ENCODE assay signal across 8 cellular contexts in the genomic region with DNA sequence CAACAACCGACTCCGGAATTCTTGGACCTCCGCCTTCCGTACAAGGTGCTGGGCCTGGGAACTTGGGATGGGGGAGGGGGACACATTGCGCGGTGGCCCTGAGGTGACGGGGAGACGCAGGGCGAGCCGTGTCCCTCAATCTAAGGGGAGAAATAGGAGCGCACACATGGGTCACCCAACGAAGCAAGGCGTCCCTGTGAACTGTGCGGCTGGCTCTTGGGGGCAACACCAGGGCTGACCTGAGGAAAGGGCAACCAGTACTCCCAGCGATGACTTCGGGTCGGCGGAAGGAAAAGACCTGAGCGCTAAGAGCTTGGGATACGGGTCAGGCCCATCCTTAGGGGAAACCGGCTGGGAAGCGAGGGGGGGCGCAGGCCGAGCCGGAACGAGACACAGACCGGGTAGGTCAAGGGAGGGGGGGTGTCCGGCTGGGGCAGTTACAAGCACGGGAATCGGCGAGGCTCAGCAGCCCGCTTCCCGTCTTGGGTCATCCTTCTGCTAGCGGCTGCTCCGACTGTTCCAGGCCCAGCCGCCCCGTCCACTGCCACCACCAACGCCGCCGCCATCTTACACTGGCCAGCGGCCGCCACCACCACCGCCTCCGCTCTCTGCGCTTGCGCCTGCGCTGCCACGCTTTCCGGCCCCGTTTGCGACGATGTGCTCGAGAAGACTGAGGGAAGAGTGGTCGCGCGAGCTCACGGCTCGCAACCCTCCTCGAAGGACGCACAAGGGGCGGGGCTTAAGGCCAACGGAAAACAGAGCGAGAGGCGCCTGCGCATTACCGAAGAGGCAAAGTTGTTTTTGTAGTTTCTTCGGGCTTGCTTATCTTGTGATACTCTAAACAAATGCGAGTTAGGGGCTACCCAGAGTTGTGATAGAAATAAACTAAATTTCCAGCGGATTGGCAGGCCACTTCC. TPM values are rescaled to one million over a fixed set of nuclear protein-coding genes. Genes with fewer than 3 reads are reported as not detected.
DNase-seq lines count a peak whose midpoint lies in the region; ATAC-seq and TF ChIP-seq lines count a peak whose summit lies in the region.

TSS of gene DCAF8 (minus strand) at position 672 of the 917 bp plus-strand sequence. CDS start 18,541 bp downstream, outside the sequence.

- peak within 1 kb of the TSS; percentile 71 for H2AFZ ChIP-seq in trophoblast cell (ENCODE audit: insufficient read depth, low read length, poor library complexity)

- H3K4me3 ChIP-seq in GM12875 (ENCODE audit: low read depth, low read length): peak within 1 kb of the TSS; percentile 99
- peak within 1 kb of the TSS; percentile 97 for H3K4me3 ChIP-seq in adipocyte (ENCODE audit: low read length)
- H3K4me3 ChIP-seq in cardiac muscle cell: peak within 1 kb of the TSS; percentile 81
- peak within 1 kb of the TSS; percentile 93 for H3K4me3 ChIP-seq in trophoblast cell (ENCODE audit: low read depth, low read length)
- peak within 1 kb of the TSS; percentile 62 to 92 (median 88) for H3K4me3 ChIP-seq in transverse colon

- peak within 1 kb of the TSS; percentile 40 for H2BK120ac ChIP-seq in trophoblast cell (ENCODE audit: insufficient read depth, low read length, poor library complexity)

- peaks cover 46% of the 10 kb centered on the region for H3K4me1 ChIP-seq in adipocyte (ENCODE audit: control insufficient read depth, insufficient read depth, low read length)
- peaks cover 20% of the 10 kb centered on the region for H3K4me1 ChIP-seq in cardiac muscle cell (ENCODE audit: low read depth)
- H3K4me1 ChIP-seq in trophoblast cell (ENCODE audit: control insufficient read depth in 1 of 2, insufficient read depth in 2 of 2, low read length in 2 of 2): no peaks in the 10 kb centered on the region
- peaks cover 7 to 53% (median 16%) of the 10 kb centered on the region in 4 donors for H3K4me1 ChIP-seq in transverse colon

- H2BK5ac ChIP-seq in trophoblast cell (ENCODE audit: low read depth, low read length, poor library complexity): peak within 1 kb of the TSS; percentile 66

- H4K91ac ChIP-seq in trophoblast cell (ENCODE audit: low read depth, low read length): peak within 1 kb of the TSS; percentile 78

- DNase-seq in NCI-H1436 (lab: John Stamatoyannopoulos, UW) (peak; percentile 97), T follicular helper cell (ENCODE audit: low read depth) (peak; percentile 97), adipocyte (ENCODE audit: low read depth) (peak; percentile 100), cardiac muscle cell (ENCODE audit: low read depth in 1 of 2, low spot score in 1 of 2) (peak; percentile 98 to 100), trophoblast cell (peak; percentile 98 to 99), transverse colon (peak; percentile 99)

- peak within 1 kb of the TSS; percentile 92 for H3K14ac ChIP-seq in trophoblast cell (ENCODE audit: low read length)

- H3K4me2 ChIP-seq in trophoblast cell (ENCODE audit: low read length): peak within 1 kb of the TSS; percentile 81

- H3K27me3 ChIP-seq in adipocyte (replicated peaks; ENCODE audit: control insufficient read depth, insufficient read depth, low read length) (no peaks in the 10 kb centered on the region), cardiac muscle cell (no peaks in the 10 kb centered on the region), trophoblast cell (ENCODE audit: insufficient read depth, low read length) (no peaks in the 10 kb centered on the region), transverse colon (no peaks in the 10 kb centered on the region)

- TF ChIP-seq EP300 in transverse colon (IDR thresholded peaks at IDR 0.05; ENCODE audit: low read depth): no peak

- TF ChIP-seq CTCF in GM12875 (IDR thresholded peaks at IDR 0.05; ENCODE audit: borderline replicate concordance, insufficient read depth, low read depth, low read length) (no peak), cardiac muscle cell (IDR thresholded peaks at IDR 0.05; ENCODE audit: low read depth, low read length) (no peak), transverse colon (IDR thresholded peaks at IDR 0.05) (no peak)

- H4K8ac ChIP-seq in trophoblast cell (ENCODE audit: low read depth, low read length): peak within 1 kb of the TSS; percentile 91

- H2BK12ac ChIP-seq in trophoblast cell (ENCODE audit: low read length): no peak within 1 kb of the TSS

- peak within 1 kb of the TSS; percentile 62 for H3K4ac ChIP-seq in trophoblast cell (ENCODE audit: low read depth, low read length)

- WGBS in trophoblast cell (ENCODE audit: extremely low coverage, insufficient coverage, insufficient read length): no CpG with 5 or more reads among the region's 69 CpGs
- 0% methylated on average over 16 to 68 of the region's 69 CpGs for WGBS in transverse colon (ENCODE audit: low coverage in 1 of 2), 2 donors

- H3K79me2 ChIP-seq in trophoblast cell (ENCODE audit: control insufficient read depth, insufficient read depth, low read length, poor library complexity): peaks cover 6% of the 10 kb centered on the region

- H3K9ac ChIP-seq in adipocyte (ENCODE audit: low read length): peak within 1 kb of the TSS; percentile 95
- peak within 1 kb of the TSS; percentile 92 for H3K9ac ChIP-seq in trophoblast cell (ENCODE audit: low read length)

- intact Hi-C loops in transverse colon (cut with DNase I; ENCODE audit: low total_unique reads): no loop called here

- H2AK5ac ChIP-seq in trophoblast cell (ENCODE audit: low read length): peak within 1 kb of the TSS; percentile 56

- in situ Hi-C loops in transverse colon (cut with MboI; ENCODE audit: low pct_ligation_motif_present in 1 of 4, low pct_unique_long_range_greater_than_20kb in 1 of 4, low sequenced_read_pairs in 3 of 4): no loop called here

- H3K9me3 ChIP-seq in adipocyte (ENCODE audit: control insufficient read depth, low read length) (no peaks in the 10 kb centered on the region), cardiac muscle cell (ENCODE audit: low read depth) (no peaks in the 10 kb centered on the region), trophoblast cell (ENCODE audit: insufficient read depth, low read depth, low read length) (no peaks in the 10 kb centered on the region), transverse colon (no peaks in the 10 kb centered on the region)

- no peak within 1 kb of the TSS for H3K23ac ChIP-seq in trophoblast cell (ENCODE audit: low read length)

- H3K18ac ChIP-seq in trophoblast cell (ENCODE audit: low read length): peak within 1 kb of the TSS; percentile 70

- ATAC-seq in HG02798 (IDR thresholded peaks at IDR 0.05; ENCODE audit: poor library complexity, unreplicated experiment): peak; percentile 87

- TF ChIP-seq POLR2A in transverse colon (IDR thresholded peaks at IDR 0.05): peak; percentile 97

- peaks cover 9% of the 10 kb centered on the region for H3K79me1 ChIP-seq in trophoblast cell (ENCODE audit: low read length)

- H4K12ac ChIP-seq in trophoblast cell (ENCODE audit: low read depth, low read length): peak within 1 kb of the TSS; percentile 88

- H3K36me3 ChIP-seq in adipocyte (ENCODE audit: control insufficient read depth, insufficient read depth, low read length, severe bottlenecking) (peaks cover 8% of the 10 kb centered on the region), cardiac muscle cell (no peaks in the 10 kb centered on the region), trophoblast cell (ENCODE audit: control insufficient read depth in 1 of 2, insufficient read depth in 2 of 2, low read length in 2 of 2) (no peaks in the 10 kb centered on the region), transverse colon (no peaks in the 10 kb centered on the region)

- H3K27ac ChIP-seq in cardiac muscle cell (peak within 1 kb of the TSS; percentile 98), trophoblast cell (ENCODE audit: low read depth, low read length) (peak within 1 kb of the TSS; percentile 39), transverse colon (peak within 1 kb of the TSS; percentile 94 to 99 (median 98))

RNA-seq across cellular contexts. Expression of gene DCAF8, which starts in this region (rescaled TPM):
- 122 and 210 TPM in 2 replicates for total RNA-seq in cardiac muscle cell
- 151 and 176 TPM in 2 replicates for polyA plus RNA-seq in cardiac muscle cell
- 65.4 and 69.8 TPM in 2 replicates for polyA plus RNA-seq in trophoblast cell (2013)
- 100 to 1,000 TPM; 128 to 279 (median 137) TPM for total RNA-seq in transverse colon

Comparison
In these comparisons a context has a peak if more than half of its experiments do, and no peak if none do; other contexts are left out.
1. Peak in every context shown above with its lines: DNase-seq, ATAC-seq, H3K4me3 ChIP-seq and H3K27ac ChIP-seq.
2. H3K27ac ChIP-seq: peak in every context shown above with its lines; median percentile 98 in cardiac muscle cell; 98 in transverse colon; 39 in trophoblast cell.